In the genomic region with DNA sequence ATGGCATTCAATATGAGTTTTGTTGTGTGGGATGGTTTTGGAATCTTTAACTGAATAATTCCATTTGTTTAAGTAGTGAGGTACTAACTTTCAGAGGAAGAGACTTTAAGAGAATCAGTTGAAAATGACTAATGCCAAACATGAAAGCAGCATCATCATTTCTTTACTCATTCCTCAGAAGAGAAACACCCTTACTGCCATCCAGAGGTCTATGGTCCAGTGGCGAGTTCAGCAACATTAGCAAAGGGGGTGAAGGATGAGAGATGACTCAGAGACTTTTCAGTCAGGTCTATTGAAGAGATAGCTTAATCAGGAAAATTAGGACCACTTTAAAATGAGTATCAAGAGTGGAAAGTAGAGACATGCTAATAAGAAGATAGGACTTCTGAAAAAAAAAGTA, we compare ENCODE assay signal across 11 cellular contexts.
DNase-seq lines count a peak whose midpoint lies in the region; ATAC-seq, FAIRE-seq and TF ChIP-seq lines count a peak whose summit lies in the region.
"Had no signal": no experiment of that assay in that cellular context is flagged by ENCODE, and none has a peak within 500 bp of the region (broad histone marks: within the 10 kb centered on the region; RNA-seq: fewer than 3 reads in every experiment).

No MANE protein-coding gene starts in this region.

- no peaks in the 10 kb centered on the region for H3K36me3 ChIP-seq in bronchial epithelial cell (ENCODE audit: control insufficient read depth, insufficient read depth, low read length)
- no peaks in the 10 kb centered on the region for H3K36me3 ChIP-seq in H7 (replicated peaks; ENCODE audit: control insufficient read depth, insufficient read depth, low read length)
- H3K36me3 ChIP-seq: left ventricle myocardium inferior had no signal

- H3K4me3 Mint-ChIP-seq in activated CD4-positive, alpha-beta T cell treated with anti-CD3 and anti-CD28 coated beads, Interleukin-2, amount 10 ng/mL, durations not matched to agents 24 days and 14 days: no peak overlapping the region

- H3K36me3 Mint-ChIP-seq in activated CD4-positive, alpha-beta T cell treated with anti-CD3 and anti-CD28 coated beads, Interleukin-2, amount 10 ng/mL, durations not matched to agents 24 days and 14 days (ENCODE audit: low read depth): no peaks in the 10 kb centered on the region

- ATAC-seq in GM19463 (IDR thresholded peaks at IDR 0.05; ENCODE audit: unreplicated experiment): peak; percentile 79
- ATAC-seq in HG03097 (IDR thresholded peaks at IDR 0.05; ENCODE audit: low FRiP score, unreplicated experiment): peak; percentile 67

- no peak for TF ChIP-seq CTCF in bronchial epithelial cell (IDR thresholded peaks at IDR 0.05; ENCODE audit: insufficient read depth, low read length, severe bottlenecking)

- no peak for FAIRE-seq in bronchial epithelial cell (lab: Jason Lieb, UNC)

- peak; percentile 17 for DNase-seq in Daoy (ENCODE audit: low read depth)
- peak; percentile 76 for DNase-seq in bronchial epithelial cell (ENCODE audit: low read depth)
- no peak for DNase-seq in OCI-M2 (lab: John Stamatoyannopoulos, UW; ENCODE audit: unreplicated experiment)
- DNase-seq in NCI-H1417 treated with DMSO at 0.1 percent for 48 hours (lab: John Stamatoyannopoulos, UW): no peak
- no peak for DNase-seq in activated CD4-positive, alpha-beta T cell treated with anti-CD3 and anti-CD28 coated beads, Interleukin-2, amount 10 ng/mL, durations not matched to agents 24 days and 14 days
- no peak for DNase-seq in H7
- DNase-seq: left ventricle myocardium inferior, NCI-H524 treated with DMSO at 0.1 percent for 48 hours, psoas muscle had no signal

- no peaks in the 10 kb centered on the region for H3K4me1 Mint-ChIP-seq in activated CD4-positive, alpha-beta T cell treated with anti-CD3 and anti-CD28 coated beads, Interleukin-2, amount 10 ng/mL, durations not matched to agents 24 days and 14 days

- intact Hi-C loops in activated CD4-positive, alpha-beta T cell treated with anti-CD3 and anti-CD28 coated beads, Interleukin-2, amount 10 ng/mL, durations not matched to agents 24 days and 14 days (cut with micrococcal nuclease): no loop called here

- no peaks in the 10 kb centered on the region for H3K27me3 Mint-ChIP-seq in activated CD4-positive, alpha-beta T cell treated with anti-CD3 and anti-CD28 coated beads, Interleukin-2, amount 10 ng/mL, durations not matched to agents 24 days and 14 days

- H3K27me3 ChIP-seq in bronchial epithelial cell (ENCODE audit: control insufficient read depth, insufficient read depth, low read length) (no peaks in the 10 kb centered on the region), H7 (ENCODE audit: control insufficient read depth, insufficient read depth, low read length) (no peaks in the 10 kb centered on the region)

- H3K9me3 Mint-ChIP-seq in activated CD4-positive, alpha-beta T cell treated with anti-CD3 and anti-CD28 coated beads, Interleukin-2, amount 10 ng/mL, durations not matched to agents 24 days and 14 days: no peaks in the 10 kb centered on the region

- no peak overlapping the region for H3K27ac Mint-ChIP-seq in activated CD4-positive, alpha-beta T cell treated with anti-CD3 and anti-CD28 coated beads, Interleukin-2, amount 10 ng/mL, durations not matched to agents 24 days and 14 days

- no peak overlapping the region for H3K4me3 ChIP-seq in bronchial epithelial cell (ENCODE audit: low read depth, low read length)
- H3K4me3 ChIP-seq in H7 (ENCODE audit: insufficient read depth, low read depth, low read length): no peak overlapping the region
- H3K4me3 ChIP-seq: left ventricle myocardium inferior, psoas muscle had no signal

Comparison
In these comparisons a context has a peak if more than half of its experiments do, and no peak if none do; other contexts are left out.
1. DNase-seq: peak in Daoy (single experiment) and bronchial epithelial cell (single experiment); none in OCI-M2 (single experiment), NCI-H1417 treated with DMSO at 0.1 percent for 48 hours (single experiment), activated CD4-positive, alpha-beta T cell treated with anti-CD3 and anti-CD28 coated beads, Interleukin-2, amount 10 ng/mL, durations not matched to agents 24 days and 14 days (single experiment) and H7 (single experiment).